ENCODE assay signal across 10 cellular contexts in genomic region chr10:59872892-59873463, GRCh38. TPM values are rescaled to one million over a fixed set of nuclear protein-coding genes. Genes with fewer than 3 reads are reported as not detected.
DNase-seq lines count a peak whose midpoint lies in the region; ATAC-seq and TF ChIP-seq lines count a peak whose summit lies in the region.
"Had no signal": no experiment of that assay in that cellular context is flagged by ENCODE, and none has a peak within 500 bp of the region (broad histone marks: within the 10 kb centered on the region; RNA-seq: fewer than 3 reads in every experiment).

No MANE protein-coding gene starts in this region.

- H3K27me3 Mint-ChIP-seq in activated B cell treated with CpG ODN at 0.5 μM for 24 hours, result no peaks in the 10 kb centered on the region

- no peaks in the 10 kb centered on the region for H3K27me3 ChIP-seq in stomach smooth muscle (ENCODE audit: control insufficient read depth in 1 of 2, insufficient read depth in 2 of 2, low read length in 2 of 2)
- H3K27me3 ChIP-seq: BLaER1 had no signal

- CTCF ChIA-PET in activated B cell treated with CpG ODN at 0.5 μM for 24 hours (lab: Charles Lee), result interaction anchor here (1.6 to 4.7 kb wide), 3 partner anchors 8 to 33 kb away, joined by 3 to 28 read pairs (median 10); partner anchors contain the start of gene CCDC6

- H3K27ac ChIP-seq in stomach smooth muscle (ENCODE audit: low read length), result peak overlapping the region; percentile 75
- H3K27ac ChIP-seq: BLaER1 had no signal

- H3K4me1 Mint-ChIP-seq in activated B cell treated with CpG ODN at 0.5 μM for 24 hours, result peaks cover 90% of the 10 kb centered on the region

- H3K4me1 ChIP-seq in stomach smooth muscle (ENCODE audit: control insufficient read depth, insufficient read depth, low read length), result peaks cover 32% of the 10 kb centered on the region

- intact Hi-C loops in activated B cell treated with CpG ODN at 0.5 μM for 24 hours (cut with micrococcal nuclease) (loop anchor here (1.0 kb wide), 1 partner anchor 7 kb away; no protein-coding TSS in a partner anchor), left cardiac atrium (cut with DNase I) (no loop called here)

- peak overlapping the region; percentile 74 for H3K27ac Mint-ChIP-seq in activated B cell treated with CpG ODN at 0.5 μM for 24 hours

- H3K36me3 ChIP-seq in stomach smooth muscle (ENCODE audit: control insufficient read depth in 2 of 2, insufficient read depth in 2 of 2, low read length in 2 of 2), result no peaks in the 10 kb centered on the region

- ATAC-seq in activated B cell treated with CpG ODN at 0.5 μM for 24 hours (ENCODE audit: low read depth) (no peak), left cardiac atrium (peak; percentile 35 to 85), HG03521 (IDR thresholded peaks at IDR 0.05; ENCODE audit: unreplicated experiment) (no peak)

- no peak overlapping the region for H3K9ac ChIP-seq in stomach smooth muscle (ENCODE audit: low read length in 2 of 2)
- H3K9ac ChIP-seq: BLaER1 had no signal

- H3K4me3 ChIP-seq in stomach smooth muscle (ENCODE audit: low read length in 2 of 2), result peak overlapping the region in 1 of 2 donors; percentile 63
- H3K4me3 ChIP-seq: BLaER1 had no signal

- peaks cover 2% of the 10 kb centered on the region for H3K36me3 Mint-ChIP-seq in activated B cell treated with CpG ODN at 0.5 μM for 24 hours (ENCODE audit: low read depth)

- POLR2A ChIA-PET in activated B cell treated with CpG ODN at 0.5 μM for 24 hours (lab: Charles Lee), result interaction anchor here (1.7 kb wide), 2 partner anchors 13 to 33 kb away, joined by 8 to 10 read pairs; partner anchors contain the start of gene CCDC6

- no peaks in the 10 kb centered on the region for H3K9me3 ChIP-seq in stomach smooth muscle (ENCODE audit: control insufficient read depth in 2 of 2, low read length in 2 of 2)
- H3K9me3 ChIP-seq: BLaER1 had no signal

- no peak for TF ChIP-seq CTCF in activated B cell treated with CpG ODN at 0.5 μM for 24 hours (IDR thresholded peaks at IDR 0.05)

- no peaks in the 10 kb centered on the region for H3K9me3 Mint-ChIP-seq in activated B cell treated with CpG ODN at 0.5 μM for 24 hours

- DNase-seq in NCI-H446 treated with DMSO at 0.1 percent for 48 hours (lab: John Stamatoyannopoulos, UW) (peak; percentile 29), NCI-H446 (lab: John Stamatoyannopoulos, UW) (no peak), activated B cell treated with CpG ODN at 0.5 μM for 24 hours (no peak), left cardiac atrium (peak; percentile 59), NCI-H82 (lab: John Stamatoyannopoulos, UW) (no peak), SHP77 (lab: John Stamatoyannopoulos, UW) (no peak)
- DNase-seq: activated CD4-positive, CD25-positive, alpha-beta regulatory T cell had no signal

- peak overlapping the region; percentile 20 for H3K4me3 Mint-ChIP-seq in activated B cell treated with CpG ODN at 0.5 μM for 24 hours

RNA-seq across cellular contexts. Expression of gene CCDC6, which starts 33.4 kb away (rescaled TPM):
- total RNA-seq in activated B cell treated with CpG ODN at 0.5 μM for 24 hours (27.9 and 32.2 TPM in 2 replicates), left cardiac atrium (10 to 100 TPM; 21.0 to 24.3 TPM)

Comparison
In these comparisons a context has a peak if more than half of its experiments do, and no peak if none do; other contexts are left out.
1. DNase-seq: peak in NCI-H446 treated with DMSO at 0.1 percent for 48 hours (single experiment) and left cardiac atrium (single experiment); none in NCI-H446 (0 of 2), activated B cell treated with CpG ODN at 0.5 μM for 24 hours (single experiment), NCI-H82 (single experiment) and SHP77 (0 of 2).
2. ATAC-seq: peak in left cardiac atrium (2 of 2); none in activated B cell treated with CpG ODN at 0.5 μM for 24 hours (single experiment) and HG03521 (single experiment).